In the genomic region with DNA sequence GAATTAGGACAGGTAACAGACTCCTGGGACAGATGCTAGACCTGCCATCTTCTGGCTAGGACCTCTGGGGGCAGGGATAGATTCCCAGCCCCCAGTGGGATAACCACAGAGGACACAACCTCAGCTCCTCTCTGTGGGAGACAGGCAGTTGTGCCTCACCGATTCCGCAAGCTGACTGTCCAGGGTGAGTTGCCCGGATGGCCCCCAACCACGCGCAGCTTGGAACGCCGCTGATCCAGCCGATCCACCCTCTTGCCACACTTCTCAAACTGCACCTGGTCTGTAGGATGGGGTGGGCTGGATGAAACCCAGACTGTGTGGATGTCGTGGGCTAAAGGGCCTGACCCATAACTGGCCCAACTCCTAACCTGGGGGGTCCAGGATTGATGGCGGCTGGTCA, we compare ENCODE assay signal across 2 cellular contexts. TPM values are rescaled to one million over a fixed set of nuclear protein-coding genes. Genes with fewer than 3 reads are reported as not detected.
"Had no signal": no experiment of that assay in that cellular context is flagged by ENCODE, and none has a peak within 500 bp of the region (broad histone marks: within the 10 kb centered on the region; RNA-seq: fewer than 3 reads in every experiment).

No MANE protein-coding gene starts in this region.

RNA-seq across cellular contexts. Expression of a gene that starts 34.4 kb away (rescaled TPM):
- total RNA-seq: activated naive CD8-positive, alpha-beta T cell treated with anti-CD3 and anti-CD28 coated beads for 36 hours; MCF 10A had no signal
